Comparison of ENCODE assay signal across 1 cellular context in the genomic region with DNA sequence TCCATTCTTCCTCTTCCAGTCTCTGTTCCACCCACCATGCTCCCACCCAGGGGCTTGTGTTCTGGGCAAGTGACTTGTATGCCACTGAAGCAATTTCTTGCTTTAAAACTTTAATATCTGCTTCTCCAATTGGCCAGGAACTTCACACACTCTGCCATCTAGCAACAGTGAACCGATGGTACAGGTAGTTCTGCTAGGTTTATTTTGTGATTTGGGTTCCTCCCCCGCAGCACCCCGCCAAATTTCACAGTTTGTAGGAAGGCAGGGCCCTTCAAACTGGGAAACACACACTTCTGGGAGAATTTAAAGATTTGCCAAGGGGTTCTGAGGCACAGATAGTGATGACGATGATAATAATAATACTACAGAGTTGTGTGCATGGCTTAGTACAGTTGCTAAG.
TF ChIP-seq lines count a peak whose summit lies in the region.

No MANE protein-coding gene starts in this region.

TF ChIP-seq in H1, 55 proteins besides CTCF, POLR2A, EP300 and RAD21:
- TF ChIP-seq MAFK (IDR thresholded peaks at IDR 0.05; ENCODE audit: low read depth, low read length): no peak
- no peak for TF ChIP-seq GABPA (IDR thresholded peaks at IDR 0.05; ENCODE audit: borderline replicate concordance, insufficient read depth, low read length)
- TF ChIP-seq RNF2 (IDR thresholded peaks at IDR 0.05; ENCODE audit: borderline replicate concordance, low read depth, low read length, missing control alignments, poor library complexity, severe bottlenecking): no peak
- no peak for TF ChIP-seq PHF8 (conservative IDR thresholded peaks at IDR 0.05; ENCODE audit: low read depth, low read length)
- TF ChIP-seq JUN (IDR thresholded peaks at IDR 0.05; ENCODE audit: low read depth, low read length): no peak
- no peak for TF ChIP-seq SP4 (IDR thresholded peaks at IDR 0.05; ENCODE audit: low read length)
- TF ChIP-seq YY1 (IDR thresholded peaks at IDR 0.05; ENCODE audit: low read depth, low read length): no peak
- TF ChIP-seq BRCA1 (IDR thresholded peaks at IDR 0.05; ENCODE audit: low read depth, low read length): no peak
- no peak for TF ChIP-seq RBBP5 (IDR thresholded peaks at IDR 0.05; ENCODE audit: borderline replicate concordance, low read depth, low read length)
TF ChIP-seq in H1: peak in this region for 0.
